8 cellular contexts compared by ENCODE assay signal in the genomic region with DNA sequence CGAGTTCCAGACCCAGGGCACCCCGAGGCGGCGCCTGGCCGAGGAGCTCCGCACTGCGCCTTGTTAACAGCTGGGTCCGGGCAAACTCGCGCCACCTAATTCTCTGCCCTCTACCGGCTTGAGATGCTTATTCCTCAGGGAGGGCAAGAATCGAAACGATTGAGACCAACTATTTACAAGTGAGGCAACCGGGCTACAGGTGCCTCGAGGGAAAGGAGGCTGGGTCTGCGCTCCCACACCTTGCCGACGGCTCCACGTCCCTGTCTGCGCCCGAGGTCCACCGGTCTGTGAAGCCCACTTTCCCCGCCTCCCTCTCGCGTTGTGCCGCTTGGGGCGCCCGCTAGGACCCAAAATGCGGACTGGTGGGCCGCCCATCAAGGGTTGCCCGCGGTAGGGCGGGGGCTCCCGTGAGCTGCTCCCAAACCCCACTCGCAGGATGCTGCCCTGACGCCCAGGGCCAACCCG. TPM values are rescaled to one million over a fixed set of nuclear protein-coding genes. Genes with fewer than 3 reads are reported as not detected.
DNase-seq lines count a peak whose midpoint lies in the region; ATAC-seq lines count a peak whose summit lies in the region.

No MANE protein-coding gene starts in this region.

- H3K27me3 ChIP-seq in mucosa of rectum (ENCODE audit: control insufficient read depth in 2 of 2, insufficient read depth in 2 of 2, low read length in 2 of 2) = no peaks in the 10 kb centered on the region

- no peaks in the 10 kb centered on the region for H3K36me3 ChIP-seq in mucosa of rectum (ENCODE audit: control insufficient read depth in 2 of 2, insufficient read depth in 2 of 2, low read length in 2 of 2)

- no peaks in the 10 kb centered on the region for H3K9me3 ChIP-seq in mucosa of rectum (ENCODE audit: control insufficient read depth in 2 of 2, low read length in 2 of 2)

- ATAC-seq in Right ventricle myocardium inferior = peak; percentile 48
- peak; percentile 37 for ATAC-seq in HG02938 (IDR thresholded peaks at IDR 0.05; ENCODE audit: unreplicated experiment)

- intact Hi-C loops in Right ventricle myocardium inferior (cut with DNase I) (no loop called here), cardiac septum (cut with DNase I) (loop anchor here (2.0 kb wide), 1 partner anchor 26 kb away; no protein-coding TSS in a partner anchor)

- DNase-seq in Right ventricle myocardium inferior (ENCODE audit: missing footprints) = no peak
- DNase-seq in cardiac septum (ENCODE audit: low spot score) = no peak
- peak; percentile 59 to 85 for DNase-seq in NCI-H526 (lab: John Stamatoyannopoulos, UW)
- DNase-seq in activated CD8-positive, alpha-beta memory T cell treated with anti-CD3 and anti-CD28 coated beads, Interleukin-2, amount 50 U/mL, for 1 hour (ENCODE audit: extremely low read depth) = peak; percentile 13
- peak; percentile 49 for DNase-seq in epidermal melanocyte (ENCODE audit: insufficient read length, low spot score)
- peak; percentile 21 for DNase-seq in stimulated activated CD8-positive, alpha-beta memory T cell treated with anti-CD3 and anti-CD28 coated beads, Interleukin-7, amount 100 ng/mL, for 24 hours (ENCODE audit: low read depth)

- H3K9ac ChIP-seq in mucosa of rectum (ENCODE audit: low read depth in 1 of 2, low read length in 2 of 2) = peak overlapping the region; percentile 60 to 78

- H3K4me1 ChIP-seq in mucosa of rectum (ENCODE audit: control insufficient read depth in 2 of 2, insufficient read depth in 2 of 2, low read length in 2 of 2) = peaks cover 8% of the 10 kb centered on the region in 2 donors

- peak overlapping the region; percentile 62 to 80 for H3K4me3 ChIP-seq in mucosa of rectum (ENCODE audit: low read length in 2 of 2)

- H3K27ac ChIP-seq in mucosa of rectum (ENCODE audit: low read depth in 2 of 2, low read length in 2 of 2) = peak overlapping the region; percentile 75 to 77

RNA-seq across cellular contexts. Expression of a gene that starts 0.5 kb away (rescaled TPM):
- total RNA-seq in Right ventricle myocardium inferior = 232 TPM
- total RNA-seq in cardiac septum = 193 TPM

Comparison
In these comparisons a context has a peak if more than half of its experiments do, and no peak if none do; other contexts are left out.
1. DNase-seq: peak in NCI-H526 (2 of 2), activated CD8-positive, alpha-beta memory T cell treated with anti-CD3 and anti-CD28 coated beads, Interleukin-2, amount 50 U/mL, for 1 hour (single experiment), epidermal melanocyte (single experiment) and stimulated activated CD8-positive, alpha-beta memory T cell treated with anti-CD3 and anti-CD28 coated beads, Interleukin-7, amount 100 ng/mL, for 24 hours (single experiment); none in Right ventricle myocardium inferior (single experiment) and cardiac septum (single experiment).